Comparison of ENCODE assay signal across 24 cellular contexts in genomic region chr11:103744496-103745153, GRCh38.
DNase-seq lines count a peak whose midpoint lies in the region; ATAC-seq, FAIRE-seq and TF ChIP-seq lines count a peak whose summit lies in the region.
"Had no signal": no experiment of that assay in that cellular context is flagged by ENCODE, and none has a peak within 500 bp of the region (broad histone marks: within the 10 kb centered on the region; RNA-seq: fewer than 3 reads in every experiment).

No MANE protein-coding gene starts in this region.

- no peaks in the 10 kb centered on the region for H3K27me3 ChIP-seq in A673 (replicated peaks; ENCODE audit: insufficient read depth, low read depth, low read length, poor library complexity)
- H3K27me3 ChIP-seq in Karpas-422 (ENCODE audit: low read length) = no peaks in the 10 kb centered on the region
- H3K27me3 ChIP-seq: SJSA1, upper lobe of right lung had no signal

- no peaks in the 10 kb centered on the region for H4K20me1 ChIP-seq in Karpas-422 (ENCODE audit: insufficient read depth, low read depth, low read length)

- H3K36me3 Mint-ChIP-seq in HFFc6 (ENCODE audit: low read depth) = no peaks in the 10 kb centered on the region

- TF ChIP-seq CTCF in A673 (conservative IDR thresholded peaks at IDR 0.05; ENCODE audit: low read depth, low read length) (no peak), HFFc6 (IDR thresholded peaks at IDR 0.05) (no peak)

- H3K9me3 ChIP-seq in A673 (ENCODE audit: low read depth, low read length, poor library complexity, severe bottlenecking) (peaks cover 7% of the 10 kb centered on the region), Karpas-422 (ENCODE audit: low read length) (no peaks in the 10 kb centered on the region)
- H3K9me3 ChIP-seq: SJSA1, upper lobe of right lung had no signal

- H3K9me2 ChIP-seq in Karpas-422 (replicated peaks; ENCODE audit: insufficient read depth, low read length) = no peaks in the 10 kb centered on the region

- intact Hi-C loops in A673 (cut with micrococcal nuclease; ENCODE audit: unreplicated experiment) = no loop called here

- H3K4me3 Mint-ChIP-seq in HFFc6 = no peak overlapping the region
- H3K4me3 Mint-ChIP-seq: stimulated activated naive CD8-positive, alpha-beta T cell treated with anti-CD3 and anti-CD28 coated beads, Interleukin-15, Interleukin-2, amounts not matched to agents 100 ng/mL and 50 ng/mL, for 24 hours had no signal

- no peaks in the 10 kb centered on the region for H3K27me3 Mint-ChIP-seq in HFFc6 (ENCODE audit: insufficient read depth)
- H3K27me3 Mint-ChIP-seq: stimulated activated naive CD8-positive, alpha-beta T cell treated with anti-CD3 and anti-CD28 coated beads, Interleukin-15, Interleukin-2, amounts not matched to agents 100 ng/mL and 50 ng/mL, for 24 hours had no signal

- H3K36me3 ChIP-seq in A673 (ENCODE audit: insufficient read depth, low read length, poor library complexity, severe bottlenecking) (no peaks in the 10 kb centered on the region), Karpas-422 (ENCODE audit: insufficient read depth, low read length) (no peaks in the 10 kb centered on the region)
- H3K36me3 ChIP-seq: SJSA1, upper lobe of right lung had no signal

- ATAC-seq in GM18907 (IDR thresholded peaks at IDR 0.05; ENCODE audit: unreplicated experiment) (peak; percentile 96), HG02678 (IDR thresholded peaks at IDR 0.05; ENCODE audit: unreplicated experiment) (peak; percentile 77)
- ATAC-seq: K562, upper lobe of right lung had no signal

- H3K4me2 ChIP-seq in Karpas-422 (ENCODE audit: low read depth, low read length, poor library complexity, severe bottlenecking) = peak overlapping the region; percentile 12

- POLR2A ChIA-PET in A673 (lab: Charles Lee; ENCODE audit: low non-redundant PET) = no interaction called here

- peaks cover 7% of the 10 kb centered on the region for H3K4me1 Mint-ChIP-seq in HFFc6 (ENCODE audit: low read depth)

- H3K27ac Mint-ChIP-seq in HFFc6 = no peak overlapping the region
- H3K27ac Mint-ChIP-seq: stimulated activated naive CD8-positive, alpha-beta T cell treated with anti-CD3 and anti-CD28 coated beads, Interleukin-15, Interleukin-2, amounts not matched to agents 100 ng/mL and 50 ng/mL, for 24 hours had no signal

- DNase-seq in A673 (ENCODE audit: low spot score) = peak; percentile 73
- DNase-seq in Karpas-422 = peak; percentile 77
- no peak for DNase-seq in HFFc6
- no peak for DNase-seq in GM12891 (ENCODE audit: insufficient read length, low spot score)
- no peak for DNase-seq in HuH-7.5 (ENCODE audit: low spot score)
- no peak for DNase-seq in stimulated activated naive CD4-positive, alpha-beta T cell (lab: John Stamatoyannopoulos, UW)
- DNase-seq: activated CD4-positive, alpha-beta T cell treated with anti-CD3 and anti-CD28 coated beads for 4 hours; activated CD8-positive, alpha-beta memory T cell treated with anti-CD3 and anti-CD28 coated beads, Interleukin-2, amount 50 U/mL, for 48 hours; activated gamma-delta T cell treated with Interleukin-2 at 50 U/mL for 16 hours; amygdala; C1 segment of cervical spinal cord; DMS79 treated with DMSO at 0.1 percent for 48 hours; hypothalamus; midbrain; NCI-H2227 treated with DMSO at 0.1 percent for 48 hours; T-helper 9 cell; upper lobe of right lung had no signal

- H3K27ac ChIP-seq in A673 (ENCODE audit: low read depth, low read length, poor library complexity, severe bottlenecking) = no peak overlapping the region
- no peak overlapping the region for H3K27ac ChIP-seq in Karpas-422 (ENCODE audit: low read length)
- H3K27ac ChIP-seq: 22Rv1, SJSA1, upper lobe of right lung had no signal

- peaks cover 7% of the 10 kb centered on the region for H3K9me3 Mint-ChIP-seq in HFFc6
- H3K9me3 Mint-ChIP-seq: stimulated activated naive CD8-positive, alpha-beta T cell treated with anti-CD3 and anti-CD28 coated beads, Interleukin-15, Interleukin-2, amounts not matched to agents 100 ng/mL and 50 ng/mL, for 24 hours had no signal

- TF ChIP-seq POLR2A in GM12891 (IDR thresholded peaks at IDR 0.05; ENCODE audit: low read depth, low read length) = no peak

- H3K9ac ChIP-seq in Karpas-422 (ENCODE audit: low read length) = no peak overlapping the region

- H2AFZ ChIP-seq in Karpas-422 (ENCODE audit: low read length) = no peak overlapping the region

- H3K4me3 ChIP-seq in A673 (ENCODE audit: low read depth, low read length, poor library complexity, severe bottlenecking) = no peak overlapping the region
- 0 out of 2 replicates have a peak overlapping the region, but pooled peaks have one; percentile 1 for H3K4me3 ChIP-seq in Karpas-422 (ENCODE audit: low read length)
- H3K4me3 ChIP-seq: K562, SJSA1, upper lobe of right lung had no signal

- no TSS peak for BruUV-seq in A673 (replicated peaks; lab: Mats Ljungman, UMichigan)

- no peak for FAIRE-seq in GM12891 (lab: Jason Lieb, UNC)
- FAIRE-seq: endometrium, K562 had no signal

- CTCF ChIA-PET in A673 (lab: Charles Lee) = no interaction called here

- H3K79me2 ChIP-seq in Karpas-422 (ENCODE audit: low read length) = no peaks in the 10 kb centered on the region

- no peaks in the 10 kb centered on the region for H3K4me1 ChIP-seq in A673 (ENCODE audit: insufficient read depth, low read length, poor library complexity, severe bottlenecking)
- peaks cover 16% of the 10 kb centered on the region for H3K4me1 ChIP-seq in Karpas-422 (ENCODE audit: low read length)
- H3K4me1 ChIP-seq: SJSA1, upper lobe of right lung had no signal

TF ChIP-seq in GM12891, 5 proteins besides CTCF, POLR2A, EP300 and RAD21:
- TF ChIP-seq TAF1 (IDR thresholded peaks at IDR 0.05; ENCODE audit: low read depth, low read length) (no peak), PAX5 (IDR thresholded peaks at IDR 0.05; ENCODE audit: insufficient read depth, low read length, severe bottlenecking) (no peak), POLR2AphosphoS5 (IDR thresholded peaks at IDR 0.05; ENCODE audit: low read depth, low read length) (no peak), POU2F2 (IDR thresholded peaks at IDR 0.05; ENCODE audit: low read depth, low read length) (no peak), SPI1 (IDR thresholded peaks at IDR 0.05; ENCODE audit: low read depth, low read length) (no peak)

Comparison
In these comparisons a context has a peak if more than half of its experiments do, and no peak if none do; other contexts are left out.
1. DNase-seq: peak in A673 (single experiment) and Karpas-422 (single experiment); none in HFFc6 (single experiment), GM12891 (single experiment), HuH-7.5 (single experiment) and stimulated activated naive CD4-positive, alpha-beta T cell (0 of 6).